In the genomic region with DNA sequence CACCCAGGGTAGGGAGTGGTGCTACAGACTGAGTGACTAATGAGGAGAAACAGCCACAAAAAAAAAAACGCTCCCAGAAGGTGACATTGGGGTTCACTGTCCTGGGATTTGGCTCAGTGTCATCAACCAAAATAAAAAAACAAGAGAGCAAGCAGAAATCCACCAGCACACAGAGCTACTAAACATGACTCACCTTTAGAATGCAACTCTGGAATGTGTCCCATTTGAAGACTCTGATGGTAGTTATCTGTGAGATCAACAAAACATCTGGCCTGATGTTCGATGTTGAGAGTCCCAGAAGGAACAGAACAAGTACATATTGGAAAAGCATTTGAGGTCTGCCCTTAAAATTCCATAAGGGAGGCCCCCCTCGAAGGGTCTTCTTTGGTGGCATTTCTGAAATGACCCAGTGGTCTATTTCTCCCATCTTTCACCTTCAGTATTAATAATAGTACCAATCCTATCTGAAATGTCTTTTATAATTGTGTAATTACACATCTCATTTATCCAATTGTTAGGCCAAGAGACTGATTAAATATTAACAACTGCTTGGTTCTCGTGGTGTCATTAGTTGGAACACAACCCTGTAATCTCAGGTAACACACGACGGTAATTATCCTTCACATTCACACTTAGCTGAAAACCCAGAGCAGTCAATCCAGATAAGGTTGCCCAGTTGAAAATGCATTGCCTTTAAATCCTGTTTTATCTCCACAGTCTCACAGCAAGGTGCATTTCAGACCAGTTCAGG, we compare ENCODE assay signal across 18 cellular contexts.
A peak's percentile ranks its signal among the peaks of the same experiment; 100 is the strongest.
DNase-seq lines count a peak whose midpoint lies in the region; ATAC-seq, FAIRE-seq and TF ChIP-seq lines count a peak whose summit lies in the region.
"Had no signal": no experiment of that assay in that cellular context is flagged by ENCODE, and none has a peak within 500 bp of the region (broad histone marks: within the 10 kb centered on the region; RNA-seq: fewer than 3 reads in every experiment).

No MANE protein-coding gene starts in this region.

- H3K27ac Mint-ChIP-seq in stimulated activated naive B cell treated with anti-CD40 and anti-IgM and Interleukin-4, amounts not matched to agents 10 μg/mL and 1 μg/mL and 100 μg/mL, for 72 hours: no peak overlapping the region
- H3K27ac Mint-ChIP-seq: activated naive CD8-positive, alpha-beta T cell treated with anti-CD3 and anti-CD28 coated beads, Interleukin-2, amount 50 U/mL, for 24 hours had no signal

- H3K36me3 ChIP-seq in IMR-90 (ENCODE audit: control insufficient read depth, insufficient read depth, low read length) (no peaks in the 10 kb centered on the region), K562 (ENCODE audit: control insufficient read depth, insufficient read depth, low read length) (no peaks in the 10 kb centered on the region), hepatocyte (replicated peaks; ENCODE audit: insufficient read depth, low read depth) (no peaks in the 10 kb centered on the region)
- H3K36me3 ChIP-seq: left ventricle myocardium inferior, suprapubic skin had no signal

- H3K9ac ChIP-seq in IMR-90 (ENCODE audit: low read depth, low read length) (no peak overlapping the region), K562 (ENCODE audit: insufficient read depth in 1 of 2, low read depth in 2 of 2, low read length in 2 of 2) (no peak overlapping the region)

- TF ChIP-seq RAD21 in IMR-90 (IDR thresholded peaks at IDR 0.05; ENCODE audit: low read length): no peak
- TF ChIP-seq RAD21 in K562 (CRISPR knock-in tag; conservative IDR thresholded peaks at IDR 0.05 in 1 of 2, IDR thresholded peaks at IDR 0.05 in 1 of 2): no peak

- H2AFZ ChIP-seq in IMR-90 (replicated peaks; ENCODE audit: low read length, poor library complexity): no peak overlapping the region
- H2AFZ ChIP-seq in K562 (ENCODE audit: low read depth, low read length): no peak overlapping the region
- H2AFZ ChIP-seq in hepatocyte: no peak overlapping the region

- H3K79me2 ChIP-seq in K562 (ENCODE audit: control insufficient read depth, insufficient read depth, low read length) (no peaks in the 10 kb centered on the region), hepatocyte (no peaks in the 10 kb centered on the region)

- TF ChIP-seq POLR2A in IMR-90 (IDR thresholded peaks at IDR 0.05; ENCODE audit: low read depth, low read length) (no peak), K562 (conservative IDR thresholded peaks at IDR 0.05) (no peak)

- H3K9me2 ChIP-seq in hepatocyte (replicated peaks; ENCODE audit: insufficient read depth): no peaks in the 10 kb centered on the region

- peak overlapping the region; percentile 52; the same call in 1 of the 2 replicates for H2BK120ac ChIP-seq in IMR-90 (ENCODE audit: low read depth, low read length)

- H3K4me1 ChIP-seq in IMR-90 (ENCODE audit: control insufficient read depth, insufficient read depth, low read length) (peaks cover 30% of the 10 kb centered on the region), K562 (replicated peaks in 1 of 2; ENCODE audit: control insufficient read depth in 2 of 2, insufficient read depth in 2 of 2, low read length in 2 of 2) (peaks cover 0 to 5% of the 10 kb centered on the region in 2 experiments; a peak in 3 of 5 replicates), hepatocyte (ENCODE audit: insufficient read depth) (peaks cover 8% of the 10 kb centered on the region)
- H3K4me1 ChIP-seq: Caco-2 had no signal

- H4K91ac ChIP-seq in IMR-90 (ENCODE audit: insufficient read depth, low read depth, low read length): peak overlapping the region; percentile 65; the same call in 1 of the 2 replicates

- no peaks in the 10 kb centered on the region for H3K36me3 Mint-ChIP-seq in stimulated activated naive B cell treated with anti-CD40 and anti-IgM and Interleukin-4, amounts not matched to agents 10 μg/mL and 1 μg/mL and 100 μg/mL, for 72 hours

- FAIRE-seq in K562 (lab: Jason Lieb, UNC) (peak; percentile 67), islet of Langerhans (lab: Jason Lieb, UNC) (peak; percentile 9)
- FAIRE-seq: TTC549 had no signal

- peak overlapping the region; percentile 68; the same call in 1 of the 3 replicates for H2BK15ac ChIP-seq in IMR-90 (ENCODE audit: low read depth, low read length)

- no peak overlapping the region for H3K4me3 Mint-ChIP-seq in stimulated activated naive B cell treated with anti-CD40 and anti-IgM and Interleukin-4, amounts not matched to agents 10 μg/mL and 1 μg/mL and 100 μg/mL, for 72 hours
- H3K4me3 Mint-ChIP-seq: activated naive CD8-positive, alpha-beta T cell treated with anti-CD3 and anti-CD28 coated beads, Interleukin-2, amount 50 U/mL, for 24 hours; naive thymus-derived CD8-positive, alpha-beta T cell had no signal

- no peak overlapping the region for H3K4me3 ChIP-seq in IMR-90 (ENCODE audit: insufficient read depth, low read depth, low read length)
- no peak overlapping the region for H3K4me3 ChIP-seq in K562
- no peak overlapping the region for H3K4me3 ChIP-seq in hepatocyte
- H3K4me3 ChIP-seq: left ventricle myocardium inferior, suprapubic skin had no signal

- H3K4ac ChIP-seq in IMR-90 (ENCODE audit: low read depth, low read length): peak overlapping the region; percentile 69

- DNase-seq in A172 (ENCODE audit: low spot score) (peak; percentile 51), IMR-90 (peak; percentile 65), K562 (ENCODE audit: extremely low read depth in 1 of 4, low spot score in 3 of 4) (no peak), left ventricle myocardium superior (no peak), hepatocyte (ENCODE audit: low spot score) (no peak)
- no peak for DNase-seq in stimulated activated naive B cell treated with anti-CD40 and anti-IgM and Interleukin-4, amounts not matched to agents 10 μg/mL and 1 μg/mL and 100 μg/mL, for 72 hours
- DNase-seq: ACHN; activated naive CD8-positive, alpha-beta T cell treated with anti-CD3 and anti-CD28 coated beads, Interleukin-2, amount 50 U/mL, for 24 hours; activated T-cell treated with anti-CD3 and anti-CD28 coated beads, Interleukin-2, amount 50 U/mL, for 48 hours; Caco-2; left ventricle myocardium inferior; naive thymus-derived CD8-positive, alpha-beta T cell; retina had no signal

- TF ChIP-seq CTCF in IMR-90 (conservative IDR thresholded peaks at IDR 0.05; ENCODE audit: low read depth, low read length) (no peak), K562 (IDR thresholded peaks at IDR 0.05 in 2 of 3, conservative IDR thresholded peaks at IDR 0.05 in 1 of 3; ENCODE audit: insufficient read depth in 2 of 3, low read depth in 1 of 3, low read length in 3 of 3) (no peak), hepatocyte (IDR thresholded peaks at IDR 0.05; ENCODE audit: poor library complexity) (no peak)

- POLR2A ChIA-PET in IMR-90 (lab: Charles Lee; ENCODE audit: unreplicated experiment): no interaction called here
- POLR2A ChIA-PET in K562 (lab: Yijun Ruan, JAX): interaction anchor here (0.7 kb wide), 1 partner anchor 17 kb away, joined by 3 read pairs; no protein-coding TSS in a partner anchor

- CTCF ChIA-PET in IMR-90 (lab: Yijun Ruan, JAX) (interaction anchor here (1.0 kb wide), 1 partner anchor 32 kb away, joined by 3 read pairs; no protein-coding TSS in a partner anchor), K562 (lab: Yijun Ruan, JAX; ENCODE audit: low intra/inter-chr PET ratio) (no interaction called here)

- no peak for TF ChIP-seq EP300 in K562 (IDR thresholded peaks at IDR 0.05; ENCODE audit: low read length)

- H3K27me3 Mint-ChIP-seq in stimulated activated naive B cell treated with anti-CD40 and anti-IgM and Interleukin-4, amounts not matched to agents 10 μg/mL and 1 μg/mL and 100 μg/mL, for 72 hours: peaks cover 0 to 13% of the 10 kb centered on the region in 2 donors

- BruUV-seq in IMR-90 (replicated peaks; lab: Mats Ljungman, UMichigan): no TSS peak
- BruUV-seq in K562 (replicated peaks; lab: Mats Ljungman, UMichigan): no TSS peak

- no peak overlapping the region for H3K27ac ChIP-seq in IMR-90 (ENCODE audit: insufficient read depth, low read length)
- H3K27ac ChIP-seq in K562 (ENCODE audit: extremely low read depth, low read depth, low read length): no peak overlapping the region
- no peak overlapping the region for H3K27ac ChIP-seq in hepatocyte
- H3K27ac ChIP-seq: epithelial cell of prostate, left ventricle myocardium inferior, suprapubic skin had no signal

- no peak overlapping the region for H3K56ac ChIP-seq in IMR-90 (ENCODE audit: extremely low read depth, insufficient read depth, low read length)

- H3K79me1 ChIP-seq in IMR-90 (ENCODE audit: low read depth in 1 of 2, low read length in 2 of 2): no peaks in the 10 kb centered on the region

- H3K4me2 ChIP-seq in IMR-90 (ENCODE audit: low read depth, low read length): no peak overlapping the region
- no peak overlapping the region for H3K4me2 ChIP-seq in K562 (ENCODE audit: insufficient read depth, low read length)
- H3K4me2 ChIP-seq in hepatocyte: no peak overlapping the region

- H4K5ac ChIP-seq in IMR-90 (ENCODE audit: low read depth, low read length): peak overlapping the region; percentile 16; the same call in 1 of the 2 replicates

- no peaks in the 10 kb centered on the region for H3K4me1 Mint-ChIP-seq in stimulated activated naive B cell treated with anti-CD40 and anti-IgM and Interleukin-4, amounts not matched to agents 10 μg/mL and 1 μg/mL and 100 μg/mL, for 72 hours
- H3K4me1 Mint-ChIP-seq: activated naive CD8-positive, alpha-beta T cell treated with anti-CD3 and anti-CD28 coated beads, Interleukin-2, amount 50 U/mL, for 24 hours; naive thymus-derived CD8-positive, alpha-beta T cell had no signal

- H2AK5ac ChIP-seq in IMR-90 (ENCODE audit: low read depth, low read length): peak overlapping the region; percentile 50; the same call in 1 of the 2 replicates

- WGBS in IMR-90 (ENCODE audit: extremely low coverage in 2 of 2, insufficient read length in 1 of 2), 2 experiments: no CpG with 5 or more reads among the region's 6 CpGs
- WGBS in K562 (ENCODE audit: insufficient coverage, low coverage, missing lambda C conversion rate): 0% methylated on average over 6 of the region's 6 CpGs
- 38% methylated on average over 6 of the region's 6 CpGs for WGBS in hepatocyte (ENCODE audit: low lambda C conversion rate, missing lambda C conversion rate)

- dilution Hi-C loops in IMR-90 (cut with HindIII; ENCODE audit: low sequenced_read_pairs, unreplicated experiment): no loop called here

- in situ Hi-C loops in IMR-90 (cut with MboI; ENCODE audit: low sequenced_read_pairs): no loop called here
- in situ Hi-C loops in K562 (cut with MboI): no loop called here

- H3K9me3 ChIP-seq in IMR-90 (ENCODE audit: control insufficient read depth, insufficient read depth, low read length) (no peaks in the 10 kb centered on the region), K562 (replicated peaks; ENCODE audit: control insufficient read depth, insufficient read depth, low read depth, low read length) (peaks cover 3% of the 10 kb centered on the region), hepatocyte (ENCODE audit: low read depth) (no peaks in the 10 kb centered on the region)
- H3K9me3 ChIP-seq: Caco-2, left ventricle myocardium inferior, suprapubic skin had no signal

- peaks cover 0 to 2% of the 10 kb centered on the region in 2 donors for H3K9me3 Mint-ChIP-seq in stimulated activated naive B cell treated with anti-CD40 and anti-IgM and Interleukin-4, amounts not matched to agents 10 μg/mL and 1 μg/mL and 100 μg/mL, for 72 hours
- H3K9me3 Mint-ChIP-seq: activated naive CD8-positive, alpha-beta T cell treated with anti-CD3 and anti-CD28 coated beads, Interleukin-2, amount 50 U/mL, for 24 hours; naive thymus-derived CD8-positive, alpha-beta T cell had no signal

- H4K8ac ChIP-seq in IMR-90 (ENCODE audit: low read depth in 2 of 2, low read length in 2 of 2): peak overlapping the region in 1 of 2 experiments; percentile 1; a peak in 1 of 4 replicates

- H3K27me3 ChIP-seq in IMR-90 (ENCODE audit: control insufficient read depth, insufficient read depth, low read length) (no peaks in the 10 kb centered on the region), K562 (ENCODE audit: control insufficient read depth in 2 of 2, insufficient read depth in 2 of 2, low read length in 2 of 2) (peaks cover 5 to 31% of the 10 kb centered on the region in 2 experiments; a peak in 4 of 5 replicates), hepatocyte (no peaks in the 10 kb centered on the region)
- H3K27me3 ChIP-seq: suprapubic skin had no signal

- H3K9me1 ChIP-seq in IMR-90 (ENCODE audit: insufficient read depth, low read length) (peaks cover 26% of the 10 kb centered on the region), K562 (ENCODE audit: control insufficient read depth, insufficient read depth, low read length) (peaks cover 4% of the 10 kb centered on the region)

- ATAC-seq in IMR-90 (ENCODE audit: low read depth): peak; percentile 44
- no peak for ATAC-seq in K562
- no peak for ATAC-seq in left ventricle myocardium superior
- no peak for ATAC-seq in GM19463 (IDR thresholded peaks at IDR 0.05; ENCODE audit: unreplicated experiment)
- no peak for ATAC-seq in stimulated activated naive B cell treated with anti-CD40 and anti-IgM and Interleukin-4, amounts not matched to agents 10 μg/mL and 1 μg/mL and 100 μg/mL, for 72 hours (replicated peaks)
- ATAC-seq: activated naive CD8-positive, alpha-beta T cell treated with anti-CD3 and anti-CD28 coated beads, Interleukin-2, amount 50 U/mL, for 24 hours; naive thymus-derived CD8-positive, alpha-beta T cell had no signal

- no peak overlapping the region for H3K23ac ChIP-seq in IMR-90 (ENCODE audit: low read depth, low read length)

- H3K14ac ChIP-seq in IMR-90 (replicated peaks; ENCODE audit: low read depth, low read length): peak overlapping the region; percentile 70; the same call in 1 of the 2 replicates

- no peak overlapping the region for H2BK5ac ChIP-seq in IMR-90 (ENCODE audit: low read depth, low read length, poor library complexity, severe bottlenecking)

- no peak overlapping the region for H3K18ac ChIP-seq in IMR-90 (ENCODE audit: low read depth, low read length)

- no peak overlapping the region for H2AK9ac ChIP-seq in IMR-90 (replicated peaks; ENCODE audit: low read depth, low read length, poor library complexity)

- intact Hi-C loops in IMR-90 (cut with micrococcal nuclease): no loop called here
- intact Hi-C loops in K562 (cut with micrococcal nuclease): no loop called here
- intact Hi-C loops in left ventricle myocardium superior (cut with micrococcal nuclease): no loop called here

- H4K20me1 ChIP-seq in IMR-90 (ENCODE audit: insufficient read depth, low read length) (no peaks in the 10 kb centered on the region), K562 (replicated peaks; ENCODE audit: control insufficient read depth, insufficient read depth, low read length) (no peaks in the 10 kb centered on the region), hepatocyte (ENCODE audit: insufficient read depth, poor library complexity, severe bottlenecking) (no peaks in the 10 kb centered on the region)

- peak overlapping the region; percentile 60 for H2BK20ac ChIP-seq in IMR-90 (ENCODE audit: low read depth, low read length)

Comparison
In these comparisons a context has a peak if more than half of its experiments do, and no peak if none do; other contexts are left out.
1. DNase-seq: peak in A172 (single experiment) and IMR-90 (single experiment); none in K562 (0 of 4), left ventricle myocardium superior (single experiment), hepatocyte (single experiment) and stimulated activated naive B cell treated with anti-CD40 and anti-IgM and Interleukin-4, amounts not matched to agents 10 μg/mL and 1 μg/mL and 100 μg/mL, for 72 hours (single experiment).